1 cellular context compared by ENCODE assay signal in the genomic region with DNA sequence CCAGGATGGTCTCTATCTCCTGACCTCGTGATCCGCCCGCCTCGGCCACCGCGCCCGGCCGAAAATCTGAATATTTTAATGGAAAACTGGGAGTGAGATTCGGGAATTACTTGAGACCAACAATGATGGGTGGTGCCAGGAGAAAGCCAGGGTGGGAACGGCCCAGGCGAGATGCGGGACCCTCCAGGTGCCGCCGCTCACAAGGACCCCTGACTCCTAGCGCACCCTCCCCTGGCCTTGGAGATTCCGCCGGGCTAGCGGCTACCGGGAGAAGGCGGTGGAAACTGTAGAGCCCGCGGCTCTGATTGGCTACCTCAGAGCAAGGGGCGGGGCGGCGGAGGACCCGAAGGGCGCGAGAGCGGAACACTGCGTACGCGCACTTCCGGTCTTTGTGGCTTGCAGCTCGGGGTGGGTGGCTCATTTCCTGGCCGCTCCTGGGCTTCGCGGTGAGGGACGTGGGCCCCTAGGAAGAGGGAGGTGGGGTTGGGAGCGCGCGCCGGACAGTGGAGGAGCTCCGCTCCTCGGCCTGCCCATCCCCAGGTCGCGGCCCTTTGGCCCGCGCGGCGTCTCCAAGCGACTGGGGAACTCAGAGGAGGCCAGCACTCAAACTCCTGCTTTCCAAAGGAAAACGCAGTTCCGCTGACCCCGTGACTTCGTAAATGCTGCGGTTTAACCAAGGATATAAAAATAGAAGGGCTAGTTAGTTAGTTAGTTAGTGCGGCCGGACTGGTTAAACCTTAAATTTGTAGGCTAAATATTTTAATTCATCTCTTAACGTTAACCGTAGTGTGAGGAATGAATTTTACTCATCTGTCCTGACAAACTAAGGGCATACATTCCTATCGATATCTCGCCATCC.
A peak's percentile ranks its signal among the peaks of the same experiment; 100 is the strongest.
TF ChIP-seq lines count a peak whose summit lies in the region.

A gene (plus strand): TSS at position 371 of the 859 bp plus-strand sequence. CDS start 1,437 bp downstream, outside the sequence.

TF ChIP-seq in K562, 482 proteins besides CTCF, POLR2A, EP300 and RAD21 (continued from another document and continues in another):
- TF ChIP-seq, protein P1, sequence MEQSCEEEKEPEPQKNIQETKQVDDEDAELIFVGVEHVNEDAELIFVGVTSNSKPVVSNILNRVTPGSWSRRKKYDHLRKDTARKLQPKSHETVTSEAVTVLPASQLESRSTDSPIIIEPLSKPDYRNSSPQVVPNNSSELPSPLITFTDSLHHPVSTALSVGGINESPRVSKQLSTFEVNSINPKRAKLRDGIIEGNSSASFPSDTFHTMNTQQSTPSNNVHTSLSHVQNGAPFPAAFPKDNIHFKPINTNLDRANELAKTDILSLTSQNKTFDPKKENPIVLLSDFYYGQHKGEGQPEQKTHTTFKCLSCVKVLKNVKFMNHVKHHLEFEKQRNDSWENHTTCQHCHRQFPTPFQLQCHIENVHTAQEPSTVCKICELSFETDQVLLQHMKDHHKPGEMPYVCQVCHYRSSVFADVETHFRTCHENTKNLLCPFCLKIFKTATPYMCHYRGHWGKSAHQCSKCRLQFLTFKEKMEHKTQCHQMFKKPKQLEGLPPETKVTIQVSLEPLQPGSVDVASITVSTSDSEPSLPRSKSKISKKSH (CRISPR knock-in tag; IDR thresholded peaks at IDR 0.05) = no peak
- no peak for TF ChIP-seq ZEB2 (IDR thresholded peaks at IDR 0.05)
- TF ChIP-seq, protein P2, sequence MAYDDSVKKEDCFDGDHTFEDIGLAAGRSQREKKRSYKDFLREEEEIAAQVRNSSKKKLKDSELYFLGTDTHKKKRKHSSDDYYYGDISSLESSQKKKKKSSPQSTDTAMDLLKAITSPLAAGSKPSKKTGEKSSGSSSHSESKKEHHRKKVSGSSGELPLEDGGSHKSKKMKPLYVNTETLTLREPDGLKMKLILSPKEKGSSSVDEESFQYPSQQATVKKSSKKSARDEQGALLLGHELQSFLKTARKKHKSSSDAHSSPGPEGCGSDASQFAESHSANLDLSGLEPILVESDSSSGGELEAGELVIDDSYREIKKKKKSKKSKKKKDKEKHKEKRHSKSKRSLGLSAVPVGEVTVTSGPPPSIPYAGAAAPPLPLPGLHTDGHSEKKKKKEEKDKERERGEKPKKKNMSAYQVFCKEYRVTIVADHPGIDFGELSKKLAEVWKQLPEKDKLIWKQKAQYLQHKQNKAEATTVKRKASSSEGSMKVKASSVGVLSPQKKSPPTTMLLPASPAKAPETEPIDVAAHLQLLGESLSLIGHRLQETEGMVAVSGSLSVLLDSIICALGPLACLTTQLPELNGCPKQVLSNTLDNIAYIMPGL (CRISPR knock-in tag; IDR thresholded peaks at IDR 0.05) = no peak
- TF ChIP-seq, protein P3, sequence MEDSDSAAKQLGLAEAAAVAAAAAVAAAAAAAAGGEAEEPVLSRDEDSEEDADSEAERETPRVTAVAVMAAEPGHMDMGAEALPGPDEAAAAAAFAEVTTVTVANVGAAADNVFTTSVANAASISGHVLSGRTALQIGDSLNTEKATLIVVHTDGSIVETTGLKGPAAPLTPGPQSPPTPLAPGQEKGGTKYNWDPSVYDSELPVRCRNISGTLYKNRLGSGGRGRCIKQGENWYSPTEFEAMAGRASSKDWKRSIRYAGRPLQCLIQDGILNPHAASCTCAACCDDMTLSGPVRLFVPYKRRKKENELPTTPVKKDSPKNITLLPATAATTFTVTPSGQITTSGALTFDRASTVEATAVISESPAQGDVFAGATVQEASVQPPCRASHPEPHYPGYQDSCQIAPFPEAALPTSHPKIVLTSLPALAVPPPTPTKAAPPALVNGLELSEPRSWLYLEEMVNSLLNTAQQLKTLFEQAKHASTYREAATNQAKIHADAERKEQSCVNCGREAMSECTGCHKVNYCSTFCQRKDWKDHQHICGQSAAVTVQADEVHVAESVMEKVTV (CRISPR knock-in tag; IDR thresholded peaks at IDR 0.05) = 0 out of 2 replicates have a peak, but pooled peaks have one; percentile 23
- peak; percentile 55 for TF ChIP-seq HCFC1 (IDR thresholded peaks at IDR 0.05; ENCODE audit: low read depth, low read length)
- TF ChIP-seq SNIP1 (IDR thresholded peaks at IDR 0.05; ENCODE audit: low read depth) = no peak
- TF ChIP-seq KAT7 (CRISPR knock-in tag; IDR thresholded peaks at IDR 0.05; ENCODE audit: borderline replicate concordance) = no peak; the same call in 1 of the 2 replicates
- TF ChIP-seq, protein P4, sequence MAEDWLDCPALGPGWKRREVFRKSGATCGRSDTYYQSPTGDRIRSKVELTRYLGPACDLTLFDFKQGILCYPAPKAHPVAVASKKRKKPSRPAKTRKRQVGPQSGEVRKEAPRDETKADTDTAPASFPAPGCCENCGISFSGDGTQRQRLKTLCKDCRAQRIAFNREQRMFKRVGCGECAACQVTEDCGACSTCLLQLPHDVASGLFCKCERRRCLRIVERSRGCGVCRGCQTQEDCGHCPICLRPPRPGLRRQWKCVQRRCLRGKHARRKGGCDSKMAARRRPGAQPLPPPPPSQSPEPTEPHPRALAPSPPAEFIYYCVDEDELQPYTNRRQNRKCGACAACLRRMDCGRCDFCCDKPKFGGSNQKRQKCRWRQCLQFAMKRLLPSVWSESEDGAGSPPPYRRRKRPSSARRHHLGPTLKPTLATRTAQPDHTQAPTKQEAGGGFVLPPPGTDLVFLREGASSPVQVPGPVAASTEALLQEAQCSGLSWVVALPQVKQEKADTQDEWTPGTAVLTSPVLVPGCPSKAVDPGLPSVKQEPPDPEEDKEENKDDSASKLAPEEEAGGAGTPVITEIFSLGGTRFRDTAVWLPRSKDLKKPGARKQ (CRISPR knock-in tag; IDR thresholded peaks at IDR 0.05) = no peak
- TF ChIP-seq LEF1 (IDR thresholded peaks at IDR 0.05) = no peak
- TF ChIP-seq RAD51 (IDR thresholded peaks at IDR 0.05; ENCODE audit: borderline replicate concordance, low read depth) = peak; percentile 7; the same call in 1 of the 2 replicates
- TF ChIP-seq U2AF1 (optimal IDR thresholded peaks at IDR 0.05; ENCODE audit: low read depth, low read length) = no peak
- no peak for TF ChIP-seq MAFK (IDR thresholded peaks at IDR 0.05; ENCODE audit: low read length)
- 0 out of 2 replicates have a peak, but pooled peaks have one; percentile 26 for TF ChIP-seq ZNF444 (CRISPR knock-in tag; IDR thresholded peaks at IDR 0.05)
- peak; percentile 47; the same call in 1 of the 2 replicates for TF ChIP-seq ATF1 (CRISPR knock-in tag; IDR thresholded peaks at IDR 0.05)
- TF ChIP-seq ATF1 (tag; IDR thresholded peaks at IDR 0.05) = peak; percentile 86
- TF ChIP-seq GTF2F1 (IDR thresholded peaks at IDR 0.05; ENCODE audit: low read depth, low read length) = peak; percentile 89
- TF ChIP-seq ZNF354B (CRISPR knock-in tag; IDR thresholded peaks at IDR 0.05) = no peak
- TF ChIP-seq RBM25 (IDR thresholded peaks at IDR 0.05; ENCODE audit: low read depth, low read length, severe bottlenecking) = no peak
- no peak for TF ChIP-seq SMARCE1 (IDR thresholded peaks at IDR 0.05)
- TF ChIP-seq COPS2 (conservative IDR thresholded peaks at IDR 0.05) = no peak
- TF ChIP-seq, protein P5, sequence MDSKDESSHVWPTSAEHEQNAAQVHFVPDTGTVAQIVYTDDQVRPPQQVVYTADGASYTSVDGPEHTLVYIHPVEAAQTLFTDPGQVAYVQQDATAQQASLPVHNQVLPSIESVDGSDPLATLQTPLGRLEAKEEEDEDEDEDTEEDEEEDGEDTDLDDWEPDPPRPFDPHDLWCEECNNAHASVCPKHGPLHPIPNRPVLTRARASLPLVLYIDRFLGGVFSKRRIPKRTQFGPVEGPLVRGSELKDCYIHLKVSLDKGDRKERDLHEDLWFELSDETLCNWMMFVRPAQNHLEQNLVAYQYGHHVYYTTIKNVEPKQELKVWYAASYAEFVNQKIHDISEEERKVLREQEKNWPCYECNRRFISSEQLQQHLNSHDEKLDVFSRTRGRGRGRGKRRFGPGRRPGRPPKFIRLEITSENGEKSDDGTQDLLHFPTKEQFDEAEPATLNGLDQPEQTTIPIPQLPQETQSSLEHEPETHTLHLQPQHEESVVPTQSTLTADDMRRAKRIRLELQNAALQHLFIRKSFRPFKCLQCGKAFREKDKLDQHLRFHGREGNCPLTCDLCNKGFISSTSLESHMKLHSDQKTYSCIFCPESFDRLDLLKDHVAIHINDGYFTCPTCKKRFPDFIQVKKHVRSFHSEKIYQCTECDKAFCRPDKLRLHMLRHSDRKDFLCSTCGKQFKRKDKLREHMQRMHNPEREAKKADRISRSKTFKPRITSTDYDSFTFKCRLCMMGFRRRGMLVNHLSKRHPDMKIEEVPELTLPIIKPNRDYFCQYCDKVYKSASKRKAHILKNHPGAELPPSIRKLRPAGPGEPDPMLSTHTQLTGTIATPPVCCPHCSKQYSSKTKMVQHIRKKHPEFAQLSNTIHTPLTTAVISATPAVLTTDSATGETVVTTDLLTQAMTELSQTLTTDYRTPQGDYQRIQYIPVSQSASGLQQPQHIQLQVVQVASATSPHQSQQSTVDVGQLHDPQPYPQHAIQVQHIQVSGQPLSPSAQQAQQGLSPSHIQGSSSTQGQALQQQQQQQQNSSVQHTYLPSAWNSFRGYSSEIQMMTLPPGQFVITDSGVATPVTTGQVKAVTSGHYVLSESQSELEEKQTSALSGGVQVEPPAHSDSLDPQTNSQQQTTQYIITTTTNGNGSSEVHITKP (IDR thresholded peaks at IDR 0.05; ENCODE audit: partially characterized antibody) = peak; percentile 49
- peak; percentile 23; the same call in 1 of the 2 replicates for TF ChIP-seq TARDBP (IDR thresholded peaks at IDR 0.05)
- no peak for TF ChIP-seq NUFIP1 (IDR thresholded peaks at IDR 0.05; ENCODE audit: partially characterized antibody)
- TF ChIP-seq ZNF282 (CRISPR knock-in tag; IDR thresholded peaks at IDR 0.05) = no peak
- peak; percentile 89 for TF ChIP-seq TAF9B (IDR thresholded peaks at IDR 0.05; ENCODE audit: partially characterized antibody)
- TF ChIP-seq CBX2 (IDR thresholded peaks at IDR 0.05; ENCODE audit: insufficient read depth, low read length, poor library complexity, severe bottlenecking) = no peak
- TF ChIP-seq, protein P6, sequence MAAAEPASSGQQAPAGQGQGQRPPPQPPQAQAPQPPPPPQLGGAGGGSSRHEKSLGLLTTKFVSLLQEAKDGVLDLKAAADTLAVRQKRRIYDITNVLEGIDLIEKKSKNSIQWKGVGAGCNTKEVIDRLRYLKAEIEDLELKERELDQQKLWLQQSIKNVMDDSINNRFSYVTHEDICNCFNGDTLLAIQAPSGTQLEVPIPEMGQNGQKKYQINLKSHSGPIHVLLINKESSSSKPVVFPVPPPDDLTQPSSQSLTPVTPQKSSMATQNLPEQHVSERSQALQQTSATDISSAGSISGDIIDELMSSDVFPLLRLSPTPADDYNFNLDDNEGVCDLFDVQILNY (CRISPR knock-in tag; IDR thresholded peaks at IDR 0.05) = no peak
- peak; percentile 86; the same call in 1 of the 2 replicates for TF ChIP-seq RB1 (IDR thresholded peaks at IDR 0.05; ENCODE audit: low read depth)
- peak; percentile 47 for TF ChIP-seq PRPF4 (IDR thresholded peaks at IDR 0.05; ENCODE audit: insufficient read depth, low read depth, low read length, poor library complexity, severe bottlenecking)
- TF ChIP-seq MAFG (tag; conservative IDR thresholded peaks at IDR 0.05) = no peak
- TF ChIP-seq HMG20A (CRISPR knock-in tag; conservative IDR thresholded peaks at IDR 0.05) = no peak
- TF ChIP-seq ZNF436 (CRISPR knock-in tag; IDR thresholded peaks at IDR 0.05) = 0 out of 2 replicates have a peak, but pooled peaks have one; percentile 58
- TF ChIP-seq, protein P7, sequence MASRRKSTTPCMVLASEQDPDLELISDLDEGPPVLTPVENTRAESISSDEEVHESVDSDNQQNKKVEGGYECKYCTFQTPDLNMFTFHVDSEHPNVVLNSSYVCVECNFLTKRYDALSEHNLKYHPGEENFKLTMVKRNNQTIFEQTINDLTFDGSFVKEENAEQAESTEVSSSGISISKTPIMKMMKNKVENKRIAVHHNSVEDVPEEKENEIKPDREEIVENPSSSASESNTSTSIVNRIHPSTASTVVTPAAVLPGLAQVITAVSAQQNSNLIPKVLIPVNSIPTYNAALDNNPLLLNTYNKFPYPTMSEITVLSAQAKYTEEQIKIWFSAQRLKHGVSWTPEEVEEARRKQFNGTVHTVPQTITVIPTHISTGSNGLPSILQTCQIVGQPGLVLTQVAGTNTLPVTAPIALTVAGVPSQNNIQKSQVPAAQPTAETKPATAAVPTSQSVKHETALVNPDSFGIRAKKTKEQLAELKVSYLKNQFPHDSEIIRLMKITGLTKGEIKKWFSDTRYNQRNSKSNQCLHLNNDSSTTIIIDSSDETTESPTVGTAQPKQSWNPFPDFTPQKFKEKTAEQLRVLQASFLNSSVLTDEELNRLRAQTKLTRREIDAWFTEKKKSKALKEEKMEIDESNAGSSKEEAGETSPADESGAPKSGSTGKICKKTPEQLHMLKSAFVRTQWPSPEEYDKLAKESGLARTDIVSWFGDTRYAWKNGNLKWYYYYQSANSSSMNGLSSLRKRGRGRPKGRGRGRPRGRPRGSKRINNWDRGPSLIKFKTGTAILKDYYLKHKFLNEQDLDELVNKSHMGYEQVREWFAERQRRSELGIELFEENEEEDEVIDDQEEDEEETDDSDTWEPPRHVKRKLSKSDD (conservative IDR thresholded peaks at IDR 0.05; ENCODE audit: low read length) = no peak
- no peak; the same call in 1 of the 2 replicates for TF ChIP-seq HNRNPL (IDR thresholded peaks at IDR 0.05; ENCODE audit: low read depth, low read length)
- TF ChIP-seq CEBPB (tag; IDR thresholded peaks at IDR 0.05) = no peak
- TF ChIP-seq, protein P8, sequence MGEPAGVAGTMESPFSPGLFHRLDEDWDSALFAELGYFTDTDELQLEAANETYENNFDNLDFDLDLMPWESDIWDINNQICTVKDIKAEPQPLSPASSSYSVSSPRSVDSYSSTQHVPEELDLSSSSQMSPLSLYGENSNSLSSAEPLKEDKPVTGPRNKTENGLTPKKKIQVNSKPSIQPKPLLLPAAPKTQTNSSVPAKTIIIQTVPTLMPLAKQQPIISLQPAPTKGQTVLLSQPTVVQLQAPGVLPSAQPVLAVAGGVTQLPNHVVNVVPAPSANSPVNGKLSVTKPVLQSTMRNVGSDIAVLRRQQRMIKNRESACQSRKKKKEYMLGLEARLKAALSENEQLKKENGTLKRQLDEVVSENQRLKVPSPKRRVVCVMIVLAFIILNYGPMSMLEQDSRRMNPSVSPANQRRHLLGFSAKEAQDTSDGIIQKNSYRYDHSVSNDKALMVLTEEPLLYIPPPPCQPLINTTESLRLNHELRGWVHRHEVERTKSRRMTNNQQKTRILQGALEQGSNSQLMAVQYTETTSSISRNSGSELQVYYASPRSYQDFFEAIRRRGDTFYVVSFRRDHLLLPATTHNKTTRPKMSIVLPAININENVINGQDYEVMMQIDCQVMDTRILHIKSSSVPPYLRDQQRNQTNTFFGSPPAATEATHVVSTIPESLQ (CRISPR knock-in tag; IDR thresholded peaks at IDR 0.05) = peak; percentile 90
- no peak for TF ChIP-seq YBX1 (IDR thresholded peaks at IDR 0.05)
- TF ChIP-seq SAFB2 (IDR thresholded peaks at IDR 0.05; ENCODE audit: borderline replicate concordance, low read depth, low read length, severe bottlenecking) = no peak
- peak in 1 of 2 experiments; percentile 79 for TF ChIP-seq NCOA2 (IDR thresholded peaks at IDR 0.05; ENCODE audit: partially characterized antibody in 2 of 2)
- TF ChIP-seq ZKSCAN8 (CRISPR knock-in tag; IDR thresholded peaks at IDR 0.05) = no peak
